ENCODE assay signal across 8 cellular contexts in the genomic region with DNA sequence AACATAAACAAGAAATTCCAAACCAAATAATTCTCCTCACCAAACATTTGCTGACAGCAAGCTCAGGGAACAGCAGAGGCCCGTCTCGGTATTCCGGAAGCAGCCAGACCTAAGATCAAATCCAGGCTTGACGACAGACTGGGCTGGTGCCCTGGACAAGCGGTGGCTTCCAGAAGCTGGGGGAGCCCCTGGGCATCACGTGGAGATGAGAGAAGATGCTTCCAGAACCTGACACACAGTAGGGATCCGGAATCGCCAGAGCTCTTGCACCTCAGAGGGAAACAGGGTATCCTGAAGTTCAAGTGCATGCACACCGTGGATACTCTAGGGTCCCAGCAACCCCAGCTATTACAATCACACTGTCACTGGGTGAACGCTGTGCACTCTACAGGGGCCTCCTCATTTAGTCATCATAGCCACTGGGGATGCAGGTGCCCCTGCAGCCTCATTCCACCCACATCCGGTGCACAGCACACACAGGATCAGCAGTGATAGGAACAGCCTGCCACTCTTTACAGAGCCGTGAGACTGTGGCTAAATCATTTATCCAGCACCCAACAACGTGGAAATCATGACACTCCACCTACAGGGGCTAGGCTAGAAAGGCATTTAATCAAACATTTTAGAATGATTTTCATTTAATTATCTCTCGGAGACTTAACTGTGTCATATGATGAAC.
DNase-seq lines count a peak whose midpoint lies in the region; TF ChIP-seq lines count a peak whose summit lies in the region.
"Had no signal": no experiment of that assay in that cellular context is flagged by ENCODE, and none has a peak within 500 bp of the region (broad histone marks: within the 10 kb centered on the region; RNA-seq: fewer than 3 reads in every experiment).

No MANE protein-coding gene starts in this region.

- no peak for TF ChIP-seq CTCF in neural crest cell (conservative IDR thresholded peaks at IDR 0.05)
- TF ChIP-seq CTCF in GM10266 (IDR thresholded peaks at IDR 0.05; ENCODE audit: control insufficient read depth, insufficient read depth, low read depth, missing control alignments) = no peak

- peak overlapping the region; percentile 26 for H3K4me3 ChIP-seq in thymus (ENCODE audit: low read length)

- H3K27me3 Mint-ChIP-seq in neural crest cell (ENCODE audit: low read depth) = no peaks in the 10 kb centered on the region

- H3K36me3 Mint-ChIP-seq in neural crest cell (ENCODE audit: low read depth) = no peaks in the 10 kb centered on the region

- H3K9me3 Mint-ChIP-seq in neural crest cell = no peaks in the 10 kb centered on the region

- peak overlapping the region; percentile 47 for H3K27ac ChIP-seq in thymus (ENCODE audit: low read depth)

- H3K4me1 ChIP-seq in thymus (ENCODE audit: control insufficient read depth, insufficient read depth, low read length) = peaks cover 50% of the 10 kb centered on the region

- H3K4me1 Mint-ChIP-seq in neural crest cell = peaks cover 80% of the 10 kb centered on the region

- peak in 4 of 5 donors; percentile 57 to 84 (median 64) for DNase-seq in T-helper 1 cell
- peak; percentile 59 for DNase-seq in activated gamma-delta T cell treated with anti-CD3 and anti-CD28 coated beads, Interleukin-2, amount 50 U/mL, for 16 hours (ENCODE audit: low read depth)
- DNase-seq in neural crest cell (ENCODE audit: low read depth, low spot score) = no peak
- DNase-seq in NCI-H226 = no peak
- DNase-seq in GM10266 (ENCODE audit: extremely low spot score) = no peak
- DNase-seq in NCI-H1417 (lab: John Stamatoyannopoulos, UW) = no peak
- DNase-seq: nucleus accumbens had no signal

- no peaks in the 10 kb centered on the region for H3K9me3 ChIP-seq in thymus (ENCODE audit: control insufficient read depth)

- 60% methylated on average over 14 of the region's 14 CpGs for WGBS in thymus

- peak overlapping the region; percentile 43 for H3K27ac Mint-ChIP-seq in neural crest cell (ENCODE audit: unreplicated experiment)

- H3K27me3 ChIP-seq in thymus (ENCODE audit: control insufficient read depth, insufficient read depth) = no peaks in the 10 kb centered on the region

- peak overlapping the region; percentile 27 for H3K4me3 Mint-ChIP-seq in neural crest cell

- peaks cover 2% of the 10 kb centered on the region for H3K36me3 ChIP-seq in thymus (ENCODE audit: control insufficient read depth, insufficient read depth)

Comparison
In these comparisons a context has a peak if more than half of its experiments do, and no peak if none do; other contexts are left out.
1. DNase-seq: peak in T-helper 1 cell (4 of 5) and activated gamma-delta T cell treated with anti-CD3 and anti-CD28 coated beads, Interleukin-2, amount 50 U/mL, for 16 hours (single experiment); none in neural crest cell (single experiment), NCI-H226 (single experiment), GM10266 (single experiment) and NCI-H1417 (0 of 3).